Comparison of ENCODE assay signal across 1 cellular context in the genomic region with DNA sequence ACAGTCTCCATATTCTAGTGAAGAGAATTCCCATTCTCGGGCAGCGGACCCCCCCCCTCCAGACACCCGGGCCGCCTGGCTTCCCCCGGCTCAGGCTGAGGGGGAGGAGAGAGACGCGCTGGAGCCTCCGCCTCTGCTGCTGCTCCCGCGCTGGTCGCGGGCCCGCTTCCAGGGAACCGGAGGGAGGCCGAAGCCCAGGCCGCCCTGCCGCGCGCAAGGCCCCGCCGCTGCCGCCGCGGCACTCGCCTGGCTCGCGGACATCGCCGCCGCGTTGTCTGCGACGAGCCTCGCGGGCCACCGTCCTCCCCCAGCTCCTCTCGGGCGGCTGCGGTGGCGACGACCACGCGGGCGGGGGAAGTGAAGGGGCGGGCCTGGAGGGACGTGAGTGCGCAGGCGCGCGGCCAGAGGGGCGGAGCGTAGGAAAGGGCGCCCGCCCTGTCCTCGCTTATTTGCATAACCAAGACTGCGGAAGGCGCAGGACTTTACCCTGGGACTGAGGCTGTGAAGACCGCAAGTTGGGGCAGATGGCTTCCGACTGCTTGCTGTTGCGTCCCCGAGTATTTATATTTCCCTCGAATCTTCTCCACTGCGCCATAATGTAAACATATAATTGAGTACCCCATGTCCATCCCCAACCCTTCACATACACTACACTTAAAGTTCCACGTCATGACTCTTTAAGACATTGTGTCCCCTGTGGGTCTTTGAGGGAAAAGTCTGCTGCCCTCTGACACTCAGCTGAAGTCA.
TF ChIP-seq lines count a peak whose summit lies in the region.

A gene with protein sequence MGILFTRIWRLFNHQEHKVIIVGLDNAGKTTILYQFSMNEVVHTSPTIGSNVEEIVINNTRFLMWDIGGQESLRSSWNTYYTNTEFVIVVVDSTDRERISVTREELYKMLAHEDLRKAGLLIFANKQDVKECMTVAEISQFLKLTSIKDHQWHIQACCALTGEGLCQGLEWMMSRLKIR (minus strand): TSS at position 279 of the 747 bp plus-strand sequence. CDS start 245 bp downstream, at position 34.

TF ChIP-seq in K562, 482 proteins besides CTCF, POLR2A, EP300 and RAD21 (continued from another document and continues in another):
- TF ChIP-seq, protein P1, sequence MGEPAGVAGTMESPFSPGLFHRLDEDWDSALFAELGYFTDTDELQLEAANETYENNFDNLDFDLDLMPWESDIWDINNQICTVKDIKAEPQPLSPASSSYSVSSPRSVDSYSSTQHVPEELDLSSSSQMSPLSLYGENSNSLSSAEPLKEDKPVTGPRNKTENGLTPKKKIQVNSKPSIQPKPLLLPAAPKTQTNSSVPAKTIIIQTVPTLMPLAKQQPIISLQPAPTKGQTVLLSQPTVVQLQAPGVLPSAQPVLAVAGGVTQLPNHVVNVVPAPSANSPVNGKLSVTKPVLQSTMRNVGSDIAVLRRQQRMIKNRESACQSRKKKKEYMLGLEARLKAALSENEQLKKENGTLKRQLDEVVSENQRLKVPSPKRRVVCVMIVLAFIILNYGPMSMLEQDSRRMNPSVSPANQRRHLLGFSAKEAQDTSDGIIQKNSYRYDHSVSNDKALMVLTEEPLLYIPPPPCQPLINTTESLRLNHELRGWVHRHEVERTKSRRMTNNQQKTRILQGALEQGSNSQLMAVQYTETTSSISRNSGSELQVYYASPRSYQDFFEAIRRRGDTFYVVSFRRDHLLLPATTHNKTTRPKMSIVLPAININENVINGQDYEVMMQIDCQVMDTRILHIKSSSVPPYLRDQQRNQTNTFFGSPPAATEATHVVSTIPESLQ (CRISPR knock-in tag; IDR thresholded peaks at IDR 0.05) = 0 out of 2 replicates have a peak, but pooled peaks have one; percentile 9
- no peak for TF ChIP-seq ZNF282 (CRISPR knock-in tag; IDR thresholded peaks at IDR 0.05)
- no peak for TF ChIP-seq BMI1 (IDR thresholded peaks at IDR 0.05; ENCODE audit: low read length)
- peak; percentile 55 for TF ChIP-seq SPI1 (IDR thresholded peaks at IDR 0.05; ENCODE audit: borderline replicate concordance, low read depth, low read length)
- peak; percentile 33; the same call in 1 of the 2 replicates for TF ChIP-seq TARDBP (IDR thresholded peaks at IDR 0.05)
- TF ChIP-seq, protein P2, sequence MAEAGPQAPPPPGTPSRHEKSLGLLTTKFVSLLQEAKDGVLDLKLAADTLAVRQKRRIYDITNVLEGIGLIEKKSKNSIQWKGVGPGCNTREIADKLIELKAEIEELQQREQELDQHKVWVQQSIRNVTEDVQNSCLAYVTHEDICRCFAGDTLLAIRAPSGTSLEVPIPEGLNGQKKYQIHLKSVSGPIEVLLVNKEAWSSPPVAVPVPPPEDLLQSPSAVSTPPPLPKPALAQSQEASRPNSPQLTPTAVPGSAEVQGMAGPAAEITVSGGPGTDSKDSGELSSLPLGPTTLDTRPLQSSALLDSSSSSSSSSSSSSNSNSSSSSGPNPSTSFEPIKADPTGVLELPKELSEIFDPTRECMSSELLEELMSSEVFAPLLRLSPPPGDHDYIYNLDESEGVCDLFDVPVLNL (CRISPR knock-in tag; IDR thresholded peaks at IDR 0.05; ENCODE audit: low read depth) = no peak
- TF ChIP-seq STAT5A (IDR thresholded peaks at IDR 0.05; ENCODE audit: borderline replicate concordance, low read length) = peak; percentile 10; the same call in 1 of the 2 replicates
- TF ChIP-seq ASH1L (IDR thresholded peaks at IDR 0.05; ENCODE audit: borderline replicate concordance, low read depth, partially characterized antibody) = peak; percentile 44
- TF ChIP-seq SRSF1 (IDR thresholded peaks at IDR 0.05; ENCODE audit: low read depth, low read length) = no peak
- no peak for TF ChIP-seq ZNF23 (CRISPR knock-in tag; IDR thresholded peaks at IDR 0.05)
- TF ChIP-seq, protein P3, sequence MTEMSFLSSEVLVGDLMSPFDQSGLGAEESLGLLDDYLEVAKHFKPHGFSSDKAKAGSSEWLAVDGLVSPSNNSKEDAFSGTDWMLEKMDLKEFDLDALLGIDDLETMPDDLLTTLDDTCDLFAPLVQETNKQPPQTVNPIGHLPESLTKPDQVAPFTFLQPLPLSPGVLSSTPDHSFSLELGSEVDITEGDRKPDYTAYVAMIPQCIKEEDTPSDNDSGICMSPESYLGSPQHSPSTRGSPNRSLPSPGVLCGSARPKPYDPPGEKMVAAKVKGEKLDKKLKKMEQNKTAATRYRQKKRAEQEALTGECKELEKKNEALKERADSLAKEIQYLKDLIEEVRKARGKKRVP (CRISPR knock-in tag; IDR thresholded peaks at IDR 0.05) = peak; percentile 22; the same call in 1 of the 2 replicates
- TF ChIP-seq ZNF316 (IDR thresholded peaks at IDR 0.05) = no peak
- TF ChIP-seq, protein P4, sequence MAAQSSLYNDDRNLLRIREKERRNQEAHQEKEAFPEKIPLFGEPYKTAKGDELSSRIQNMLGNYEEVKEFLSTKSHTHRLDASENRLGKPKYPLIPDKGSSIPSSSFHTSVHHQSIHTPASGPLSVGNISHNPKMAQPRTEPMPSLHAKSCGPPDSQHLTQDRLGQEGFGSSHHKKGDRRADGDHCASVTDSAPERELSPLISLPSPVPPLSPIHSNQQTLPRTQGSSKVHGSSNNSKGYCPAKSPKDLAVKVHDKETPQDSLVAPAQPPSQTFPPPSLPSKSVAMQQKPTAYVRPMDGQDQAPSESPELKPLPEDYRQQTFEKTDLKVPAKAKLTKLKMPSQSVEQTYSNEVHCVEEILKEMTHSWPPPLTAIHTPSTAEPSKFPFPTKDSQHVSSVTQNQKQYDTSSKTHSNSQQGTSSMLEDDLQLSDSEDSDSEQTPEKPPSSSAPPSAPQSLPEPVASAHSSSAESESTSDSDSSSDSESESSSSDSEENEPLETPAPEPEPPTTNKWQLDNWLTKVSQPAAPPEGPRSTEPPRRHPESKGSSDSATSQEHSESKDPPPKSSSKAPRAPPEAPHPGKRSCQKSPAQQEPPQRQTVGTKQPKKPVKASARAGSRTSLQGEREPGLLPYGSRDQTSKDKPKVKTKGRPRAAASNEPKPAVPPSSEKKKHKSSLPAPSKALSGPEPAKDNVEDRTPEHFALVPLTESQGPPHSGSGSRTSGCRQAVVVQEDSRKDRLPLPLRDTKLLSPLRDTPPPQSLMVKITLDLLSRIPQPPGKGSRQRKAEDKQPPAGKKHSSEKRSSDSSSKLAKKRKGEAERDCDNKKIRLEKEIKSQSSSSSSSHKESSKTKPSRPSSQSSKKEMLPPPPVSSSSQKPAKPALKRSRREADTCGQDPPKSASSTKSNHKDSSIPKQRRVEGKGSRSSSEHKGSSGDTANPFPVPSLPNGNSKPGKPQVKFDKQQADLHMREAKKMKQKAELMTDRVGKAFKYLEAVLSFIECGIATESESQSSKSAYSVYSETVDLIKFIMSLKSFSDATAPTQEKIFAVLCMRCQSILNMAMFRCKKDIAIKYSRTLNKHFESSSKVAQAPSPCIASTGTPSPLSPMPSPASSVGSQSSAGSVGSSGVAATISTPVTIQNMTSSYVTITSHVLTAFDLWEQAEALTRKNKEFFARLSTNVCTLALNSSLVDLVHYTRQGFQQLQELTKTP (IDR thresholded peaks at IDR 0.05; ENCODE audit: low read depth in 1 of 2, partially characterized antibody in 2 of 2) = peak in 1 of 2 experiments; percentile 54
- TF ChIP-seq NEUROD1 (IDR thresholded peaks at IDR 0.05; ENCODE audit: borderline replicate concordance, low read depth, low read length, partially characterized antibody) = peak; percentile 76
- TF ChIP-seq, protein P5, sequence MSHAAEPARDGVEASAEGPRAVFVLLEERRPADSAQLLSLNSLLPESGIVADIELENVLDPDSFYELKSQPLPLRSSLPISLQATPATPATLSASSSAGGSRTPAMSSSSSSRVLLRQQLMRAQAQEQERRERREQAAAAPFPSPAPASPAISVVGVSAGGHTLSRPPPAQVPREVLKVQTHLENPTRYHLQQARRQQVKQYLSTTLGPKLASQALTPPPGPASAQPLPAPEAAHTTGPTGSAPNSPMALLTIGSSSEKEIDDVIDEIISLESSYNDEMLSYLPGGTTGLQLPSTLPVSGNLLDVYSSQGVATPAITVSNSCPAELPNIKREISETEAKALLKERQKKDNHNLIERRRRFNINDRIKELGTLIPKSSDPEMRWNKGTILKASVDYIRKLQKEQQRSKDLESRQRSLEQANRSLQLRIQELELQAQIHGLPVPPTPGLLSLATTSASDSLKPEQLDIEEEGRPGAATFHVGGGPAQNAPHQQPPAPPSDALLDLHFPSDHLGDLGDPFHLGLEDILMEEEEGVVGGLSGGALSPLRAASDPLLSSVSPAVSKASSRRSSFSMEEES (CRISPR knock-in tag; IDR thresholded peaks at IDR 0.05) = no peak
- TF ChIP-seq, protein P6, sequence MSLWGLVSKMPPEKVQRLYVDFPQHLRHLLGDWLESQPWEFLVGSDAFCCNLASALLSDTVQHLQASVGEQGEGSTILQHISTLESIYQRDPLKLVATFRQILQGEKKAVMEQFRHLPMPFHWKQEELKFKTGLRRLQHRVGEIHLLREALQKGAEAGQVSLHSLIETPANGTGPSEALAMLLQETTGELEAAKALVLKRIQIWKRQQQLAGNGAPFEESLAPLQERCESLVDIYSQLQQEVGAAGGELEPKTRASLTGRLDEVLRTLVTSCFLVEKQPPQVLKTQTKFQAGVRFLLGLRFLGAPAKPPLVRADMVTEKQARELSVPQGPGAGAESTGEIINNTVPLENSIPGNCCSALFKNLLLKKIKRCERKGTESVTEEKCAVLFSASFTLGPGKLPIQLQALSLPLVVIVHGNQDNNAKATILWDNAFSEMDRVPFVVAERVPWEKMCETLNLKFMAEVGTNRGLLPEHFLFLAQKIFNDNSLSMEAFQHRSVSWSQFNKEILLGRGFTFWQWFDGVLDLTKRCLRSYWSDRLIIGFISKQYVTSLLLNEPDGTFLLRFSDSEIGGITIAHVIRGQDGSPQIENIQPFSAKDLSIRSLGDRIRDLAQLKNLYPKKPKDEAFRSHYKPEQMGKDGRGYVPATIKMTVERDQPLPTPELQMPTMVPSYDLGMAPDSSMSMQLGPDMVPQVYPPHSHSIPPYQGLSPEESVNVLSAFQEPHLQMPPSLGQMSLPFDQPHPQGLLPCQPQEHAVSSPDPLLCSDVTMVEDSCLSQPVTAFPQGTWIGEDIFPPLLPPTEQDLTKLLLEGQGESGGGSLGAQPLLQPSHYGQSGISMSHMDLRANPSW (CRISPR knock-in tag; IDR thresholded peaks at IDR 0.05) = peak; percentile 36; the same call in 1 of the 2 replicates
- peak; percentile 75 for TF ChIP-seq ELF1 (tag; IDR thresholded peaks at IDR 0.05)
- TF ChIP-seq ZNF695 (CRISPR knock-in tag; IDR thresholded peaks at IDR 0.05) = no peak
- peak; percentile 87 for TF ChIP-seq PCBP1 (IDR thresholded peaks at IDR 0.05; ENCODE audit: low read depth, low read length, poor library complexity, severe bottlenecking)
- TF ChIP-seq SMARCA4 (IDR thresholded peaks at IDR 0.05) = peak; percentile 79
- TF ChIP-seq ATF1 (CRISPR knock-in tag; IDR thresholded peaks at IDR 0.05) = no peak
- peak; percentile 84 for TF ChIP-seq ATF1 (tag; IDR thresholded peaks at IDR 0.05)
- TF ChIP-seq HMGN3 (IDR thresholded peaks at IDR 0.05; ENCODE audit: borderline replicate concordance, extremely low read depth, insufficient read length, low read depth, low read length) = peak; percentile 87
- TF ChIP-seq DDX20 (tag; IDR thresholded peaks at IDR 0.05; ENCODE audit: low read depth) = no peak
- TF ChIP-seq, protein P7, sequence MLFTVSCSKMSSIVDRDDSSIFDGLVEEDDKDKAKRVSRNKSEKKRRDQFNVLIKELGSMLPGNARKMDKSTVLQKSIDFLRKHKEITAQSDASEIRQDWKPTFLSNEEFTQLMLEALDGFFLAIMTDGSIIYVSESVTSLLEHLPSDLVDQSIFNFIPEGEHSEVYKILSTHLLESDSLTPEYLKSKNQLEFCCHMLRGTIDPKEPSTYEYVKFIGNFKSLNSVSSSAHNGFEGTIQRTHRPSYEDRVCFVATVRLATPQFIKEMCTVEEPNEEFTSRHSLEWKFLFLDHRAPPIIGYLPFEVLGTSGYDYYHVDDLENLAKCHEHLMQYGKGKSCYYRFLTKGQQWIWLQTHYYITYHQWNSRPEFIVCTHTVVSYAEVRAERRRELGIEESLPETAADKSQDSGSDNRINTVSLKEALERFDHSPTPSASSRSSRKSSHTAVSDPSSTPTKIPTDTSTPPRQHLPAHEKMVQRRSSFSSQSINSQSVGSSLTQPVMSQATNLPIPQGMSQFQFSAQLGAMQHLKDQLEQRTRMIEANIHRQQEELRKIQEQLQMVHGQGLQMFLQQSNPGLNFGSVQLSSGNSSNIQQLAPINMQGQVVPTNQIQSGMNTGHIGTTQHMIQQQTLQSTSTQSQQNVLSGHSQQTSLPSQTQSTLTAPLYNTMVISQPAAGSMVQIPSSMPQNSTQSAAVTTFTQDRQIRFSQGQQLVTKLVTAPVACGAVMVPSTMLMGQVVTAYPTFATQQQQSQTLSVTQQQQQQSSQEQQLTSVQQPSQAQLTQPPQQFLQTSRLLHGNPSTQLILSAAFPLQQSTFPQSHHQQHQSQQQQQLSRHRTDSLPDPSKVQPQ (CRISPR knock-in tag; IDR thresholded peaks at IDR 0.05; ENCODE audit: borderline replicate concordance) = no peak
- TF ChIP-seq FOSL1 (tag; conservative IDR thresholded peaks at IDR 0.05) = peak; percentile 25; the same call in 1 of the 2 replicates
- no peak for TF ChIP-seq PTBP1 (IDR thresholded peaks at IDR 0.05; ENCODE audit: low read depth, low read length)
- peak; percentile 96 for TF ChIP-seq KDM5B (IDR thresholded peaks at IDR 0.05; ENCODE audit: insufficient replicate concordance, low read depth, low read length)
- peak; percentile 36; the same call in 1 of the 2 replicates for TF ChIP-seq ZBED1 (IDR thresholded peaks at IDR 0.05)
- 0 out of 2 replicates have a peak, but pooled peaks have one; percentile 62 for TF ChIP-seq ZNF766 (CRISPR knock-in tag; conservative IDR thresholded peaks at IDR 0.05)
- TF ChIP-seq ZBTB7A (IDR thresholded peaks at IDR 0.05; ENCODE audit: borderline replicate concordance, control insufficient read depth, low read depth, low read length) = peak; percentile 37; the same call in 1 of the 2 replicates
- TF ChIP-seq, protein P8, sequence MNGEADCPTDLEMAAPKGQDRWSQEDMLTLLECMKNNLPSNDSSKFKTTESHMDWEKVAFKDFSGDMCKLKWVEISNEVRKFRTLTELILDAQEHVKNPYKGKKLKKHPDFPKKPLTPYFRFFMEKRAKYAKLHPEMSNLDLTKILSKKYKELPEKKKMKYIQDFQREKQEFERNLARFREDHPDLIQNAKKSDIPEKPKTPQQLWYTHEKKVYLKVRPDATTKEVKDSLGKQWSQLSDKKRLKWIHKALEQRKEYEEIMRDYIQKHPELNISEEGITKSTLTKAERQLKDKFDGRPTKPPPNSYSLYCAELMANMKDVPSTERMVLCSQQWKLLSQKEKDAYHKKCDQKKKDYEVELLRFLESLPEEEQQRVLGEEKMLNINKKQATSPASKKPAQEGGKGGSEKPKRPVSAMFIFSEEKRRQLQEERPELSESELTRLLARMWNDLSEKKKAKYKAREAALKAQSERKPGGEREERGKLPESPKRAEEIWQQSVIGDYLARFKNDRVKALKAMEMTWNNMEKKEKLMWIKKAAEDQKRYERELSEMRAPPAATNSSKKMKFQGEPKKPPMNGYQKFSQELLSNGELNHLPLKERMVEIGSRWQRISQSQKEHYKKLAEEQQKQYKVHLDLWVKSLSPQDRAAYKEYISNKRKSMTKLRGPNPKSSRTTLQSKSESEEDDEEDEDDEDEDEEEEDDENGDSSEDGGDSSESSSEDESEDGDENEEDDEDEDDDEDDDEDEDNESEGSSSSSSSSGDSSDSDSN (IDR thresholded peaks at IDR 0.05; ENCODE audit: borderline replicate concordance in 1 of 2, low read depth in 2 of 2, low read length in 2 of 2) = peak; percentile 83 to 88; a peak in 2 of 4 replicates
- TF ChIP-seq RCOR1 (IDR thresholded peaks at IDR 0.05; ENCODE audit: borderline replicate concordance in 1 of 2, low read depth in 2 of 2, low read length in 2 of 2) = peak in 1 of 2 experiments; percentile 47; a peak in 1 of 4 replicates
- peak; percentile 58; the same call in 1 of the 2 replicates for TF ChIP-seq NR2C1 (IDR thresholded peaks at IDR 0.05)
- peak; percentile 77 for TF ChIP-seq NR2C1 (tag; IDR thresholded peaks at IDR 0.05)
- TF ChIP-seq KAT8 (IDR thresholded peaks at IDR 0.05; ENCODE audit: low read depth) = no peak
